In genomic region chr2:233267516-233268245, GRCh38 we compare ENCODE assay signal across 9 cellular contexts. TPM values are rescaled to one million over a fixed set of nuclear protein-coding genes. Genes with fewer than 3 reads are reported as not detected.
DNase-seq lines count a peak whose midpoint lies in the region; ATAC-seq lines count a peak whose summit lies in the region.
"Had no signal": no experiment of that assay in that cellular context is flagged by ENCODE, and none has a peak within 500 bp of the region (broad histone marks: within the 10 kb centered on the region; RNA-seq: fewer than 3 reads in every experiment).

No MANE protein-coding gene starts in this region.

- H3K36me3 Mint-ChIP-seq in activated T-helper 2 cell treated with anti-CD3 and anti-CD28 coated beads, Interferon-gamma antibody, Interleukin-2, Interleukin-4, amounts not matched to agents 10 μg/mL and 5 μg/mL and 100 μg/mL, durations not matched to agents 14 hours and 24 hours and 36 hours (ENCODE audit: low read depth) = peaks cover 82% of the 10 kb centered on the region

- H3K4me3 Mint-ChIP-seq in activated T-helper 2 cell treated with anti-CD3 and anti-CD28 coated beads, Interferon-gamma antibody, Interleukin-2, Interleukin-4, amounts not matched to agents 10 μg/mL and 5 μg/mL and 100 μg/mL, durations not matched to agents 14 hours and 24 hours and 36 hours (ENCODE audit: low read depth) = peak overlapping the region; percentile 66

- intact Hi-C loops in activated T-helper 2 cell treated with anti-CD3 and anti-CD28 coated beads, Interferon-gamma antibody, Interleukin-2, Interleukin-4, amounts not matched to agents 10 μg/mL and 5 μg/mL and 100 μg/mL, durations not matched to agents 14 hours and 24 hours and 36 hours (cut with micrococcal nuclease) = loop anchor here (1.0 to 10.0 kb wide), 2 partner anchors 15 to 573 kb away; partner anchors contain the start of gene GIGYF2

- H3K27ac ChIP-seq in substantia nigra (ENCODE audit: low read depth, low read length, poor library complexity, severe bottlenecking) = no peak overlapping the region

- peaks cover 61% of the 10 kb centered on the region for H3K4me1 Mint-ChIP-seq in activated T-helper 2 cell treated with anti-CD3 and anti-CD28 coated beads, Interferon-gamma antibody, Interleukin-2, Interleukin-4, amounts not matched to agents 10 μg/mL and 5 μg/mL and 100 μg/mL, durations not matched to agents 14 hours and 24 hours and 36 hours (ENCODE audit: low read depth)

- DNase-seq in KBM-7 = peak; percentile 37
- DNase-seq in activated T-helper 2 cell treated with anti-CD3 and anti-CD28 coated beads, Interferon-gamma antibody, Interleukin-2, Interleukin-4, amounts not matched to agents 10 μg/mL and 5 μg/mL and 100 μg/mL, durations not matched to agents 14 hours and 24 hours and 36 hours (ENCODE audit: low spot score) = peak; percentile 84
- DNase-seq in stimulated activated CD4-positive, alpha-beta T cell treated with anti-CD3 and anti-CD28 coated beads, TNF-alpha, amount 100 ng/mL, for 1 hour (ENCODE audit: low read depth in 3 of 3, low spot score in 1 of 3) = peak; percentile 19 to 59 (median 55)
- no peak for DNase-seq in putamen (ENCODE audit: low spot score)
- no peak for DNase-seq in midbrain (lab: John Stamatoyannopoulos, UW)
- no peak for DNase-seq in substantia nigra (lab: John Stamatoyannopoulos, UW)
- DNase-seq in hippocampal formation (lab: John Stamatoyannopoulos, UW) = no peak

- peak; percentile 68 for ATAC-seq in GM21360 (IDR thresholded peaks at IDR 0.05; ENCODE audit: unreplicated experiment)

- no peaks in the 10 kb centered on the region for H3K9me3 Mint-ChIP-seq in activated T-helper 2 cell treated with anti-CD3 and anti-CD28 coated beads, Interferon-gamma antibody, Interleukin-2, Interleukin-4, amounts not matched to agents 10 μg/mL and 5 μg/mL and 100 μg/mL, durations not matched to agents 14 hours and 24 hours and 36 hours

- in situ Hi-C loops in KBM-7 (cut with MboI; ENCODE audit: low pct_unique_long_range_greater_than_20kb, low sequenced_read_pairs) = loop anchor here (25.0 kb wide), 1 partner anchor 405 kb away; the partner anchor contains the start of gene SNORC

- H3K27ac Mint-ChIP-seq in activated T-helper 2 cell treated with anti-CD3 and anti-CD28 coated beads, Interferon-gamma antibody, Interleukin-2, Interleukin-4, amounts not matched to agents 10 μg/mL and 5 μg/mL and 100 μg/mL, durations not matched to agents 14 hours and 24 hours and 36 hours = peak overlapping the region; percentile 93

- H3K27me3 Mint-ChIP-seq in activated T-helper 2 cell treated with anti-CD3 and anti-CD28 coated beads, Interferon-gamma antibody, Interleukin-2, Interleukin-4, amounts not matched to agents 10 μg/mL and 5 μg/mL and 100 μg/mL, durations not matched to agents 14 hours and 24 hours and 36 hours (ENCODE audit: low read depth) = no peaks in the 10 kb centered on the region

RNA-seq across cellular contexts. Expression of gene ATG16L1, which starts 16.2 kb away (rescaled TPM):
- 33.5 and 35.5 TPM in 2 replicates for total RNA-seq in activated T-helper 2 cell treated with anti-CD3 and anti-CD28 coated beads, Interferon-gamma antibody, Interleukin-2, Interleukin-4, amounts not matched to agents 10 μg/mL and 5 μg/mL and 100 μg/mL, durations not matched to agents 14 hours and 24 hours and 36 hours

RNA-seq across cellular contexts. Expression of gene SAG, which starts 39.9 kb away (rescaled TPM):
- 0.05 TPM in 1 of 2 replicates, not detected in the other for total RNA-seq in activated T-helper 2 cell treated with anti-CD3 and anti-CD28 coated beads, Interferon-gamma antibody, Interleukin-2, Interleukin-4, amounts not matched to agents 10 μg/mL and 5 μg/mL and 100 μg/mL, durations not matched to agents 14 hours and 24 hours and 36 hours
- total RNA-seq: NCI-H460 had no signal

Comparison
In these comparisons a context has a peak if more than half of its experiments do, and no peak if none do; other contexts are left out.
1. DNase-seq: peak in KBM-7 (single experiment), activated T-helper 2 cell treated with anti-CD3 and anti-CD28 coated beads, Interferon-gamma antibody, Interleukin-2, Interleukin-4, amounts not matched to agents 10 μg/mL and 5 μg/mL and 100 μg/mL, durations not matched to agents 14 hours and 24 hours and 36 hours (single experiment) and stimulated activated CD4-positive, alpha-beta T cell treated with anti-CD3 and anti-CD28 coated beads, TNF-alpha, amount 100 ng/mL, for 1 hour (3 of 3); none in putamen (single experiment), midbrain (single experiment), substantia nigra (0 of 49) and hippocampal formation (0 of 2).